Comparison of ENCODE assay signal across 2 cellular contexts in genomic region chr3:134320749-134321148, GRCh38.
TF ChIP-seq lines count a peak whose summit lies in the region.

No MANE protein-coding gene starts in this region.

TF ChIP-seq in HCT116, 20 proteins besides CTCF, POLR2A, EP300 and RAD21:
- TF ChIP-seq EZH2phosphoT487 (IDR thresholded peaks at IDR 0.05; ENCODE audit: borderline replicate concordance) = no peak
- TF ChIP-seq EZH2 (IDR thresholded peaks at IDR 0.05) = no peak
- TF ChIP-seq SP1 (IDR thresholded peaks at IDR 0.05; ENCODE audit: low read depth) = no peak
- no peak for TF ChIP-seq ZFX (IDR thresholded peaks at IDR 0.05)
- TF ChIP-seq POLR2AphosphoS5 (IDR thresholded peaks at IDR 0.05; ENCODE audit: low read depth, low read length) = peak; percentile 43; the same call in 1 of the 2 replicates
- TF ChIP-seq MAX (IDR thresholded peaks at IDR 0.05) = no peak
- no peak for TF ChIP-seq JUND (IDR thresholded peaks at IDR 0.05)
- TF ChIP-seq SRF (IDR thresholded peaks at IDR 0.05; ENCODE audit: low read depth) = no peak

TF ChIP-seq in SK-N-SH, 30 proteins besides CTCF, POLR2A, EP300 and RAD21:
- TF ChIP-seq MEF2A (IDR thresholded peaks at IDR 0.05; ENCODE audit: borderline replicate concordance, low read depth) (no peak), TCF12 (IDR thresholded peaks at IDR 0.05) (no peak; the same call in none of the 2 replicates), EZH2phosphoT487 (IDR thresholded peaks at IDR 0.05; ENCODE audit: borderline replicate concordance, low read depth) (no peak), RXRA (IDR thresholded peaks at IDR 0.05; ENCODE audit: borderline replicate concordance, low read depth) (peak; percentile 13; the same call in 1 of the 2 replicates), RFX5 (IDR thresholded peaks at IDR 0.05; ENCODE audit: low read length) (no peak), GABPA (IDR thresholded peaks at IDR 0.05; ENCODE audit: low read depth) (no peak), NFIC (IDR thresholded peaks at IDR 0.05; ENCODE audit: borderline replicate concordance) (peak; percentile 22; the same call in 1 of the 2 replicates), SIN3A (IDR thresholded peaks at IDR 0.05; ENCODE audit: borderline replicate concordance, low read depth, low read length) (no peak), JUND (IDR thresholded peaks at IDR 0.05) (peak; percentile 27; the same call in 1 of the 2 replicates), FOSL2 (IDR thresholded peaks at IDR 0.05; ENCODE audit: borderline replicate concordance, low read depth) (peak; percentile 49; the same call in 1 of the 2 replicates), GATA2 (CRISPR knock-in tag; IDR thresholded peaks at IDR 0.05) (no peak), FOXM1 (IDR thresholded peaks at IDR 0.05; ENCODE audit: low read depth) (no peak)
TF ChIP-seq in SK-N-SH: peak in this region for 4.
